In the genomic region with DNA sequence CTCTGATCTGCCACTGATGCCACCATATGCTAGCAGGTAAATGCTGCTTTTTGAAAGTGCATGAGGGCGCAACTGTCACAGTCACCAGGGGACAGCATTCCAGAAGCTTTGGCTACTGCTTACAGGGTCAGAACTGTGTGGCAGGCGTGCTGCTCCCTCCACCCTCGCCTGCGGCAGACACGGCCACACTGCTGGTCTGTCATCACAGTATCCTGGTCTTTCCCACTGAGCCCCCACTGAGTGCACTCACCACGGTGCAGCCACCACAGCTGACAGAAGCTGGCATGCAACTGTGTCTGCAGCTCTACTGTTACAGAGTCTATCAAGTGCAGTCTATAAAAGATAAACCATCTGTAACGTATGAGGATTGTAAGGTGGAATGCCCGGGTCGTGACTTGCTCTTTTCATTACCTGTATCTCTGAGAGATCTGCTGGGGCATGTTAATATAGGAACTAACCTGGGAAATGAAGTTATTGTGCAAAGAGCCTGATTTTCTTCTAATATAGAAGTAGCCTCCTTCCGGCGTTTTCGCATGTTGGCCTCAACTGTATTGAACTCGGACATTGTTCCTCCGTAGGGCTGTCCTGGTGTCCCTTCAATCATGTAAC, we compare ENCODE assay signal across 1 cellular context.
TF ChIP-seq lines count a peak whose summit lies in the region.

No MANE protein-coding gene starts in this region.

TF ChIP-seq in HepG2, 621 proteins besides CTCF, POLR2A, EP300 and RAD21:
- TF ChIP-seq CHCHD3 (CRISPR knock-in tag; IDR thresholded peaks at IDR 0.05) (no peak), REPIN1 (CRISPR knock-in tag; IDR thresholded peaks at IDR 0.05; ENCODE audit: borderline replicate concordance, low read depth) (no peak), ZC3H4 (CRISPR knock-in tag; IDR thresholded peaks at IDR 0.05; ENCODE audit: borderline replicate concordance) (no peak), DNMT1 (CRISPR knock-in tag; IDR thresholded peaks at IDR 0.05) (no peak), RBM22 (optimal IDR thresholded peaks at IDR 0.05; ENCODE audit: low read length) (peak; percentile 72), PPARG (CRISPR knock-in tag; conservative IDR thresholded peaks at IDR 0.05) (no peak)
- TF ChIP-seq, protein P1, sequence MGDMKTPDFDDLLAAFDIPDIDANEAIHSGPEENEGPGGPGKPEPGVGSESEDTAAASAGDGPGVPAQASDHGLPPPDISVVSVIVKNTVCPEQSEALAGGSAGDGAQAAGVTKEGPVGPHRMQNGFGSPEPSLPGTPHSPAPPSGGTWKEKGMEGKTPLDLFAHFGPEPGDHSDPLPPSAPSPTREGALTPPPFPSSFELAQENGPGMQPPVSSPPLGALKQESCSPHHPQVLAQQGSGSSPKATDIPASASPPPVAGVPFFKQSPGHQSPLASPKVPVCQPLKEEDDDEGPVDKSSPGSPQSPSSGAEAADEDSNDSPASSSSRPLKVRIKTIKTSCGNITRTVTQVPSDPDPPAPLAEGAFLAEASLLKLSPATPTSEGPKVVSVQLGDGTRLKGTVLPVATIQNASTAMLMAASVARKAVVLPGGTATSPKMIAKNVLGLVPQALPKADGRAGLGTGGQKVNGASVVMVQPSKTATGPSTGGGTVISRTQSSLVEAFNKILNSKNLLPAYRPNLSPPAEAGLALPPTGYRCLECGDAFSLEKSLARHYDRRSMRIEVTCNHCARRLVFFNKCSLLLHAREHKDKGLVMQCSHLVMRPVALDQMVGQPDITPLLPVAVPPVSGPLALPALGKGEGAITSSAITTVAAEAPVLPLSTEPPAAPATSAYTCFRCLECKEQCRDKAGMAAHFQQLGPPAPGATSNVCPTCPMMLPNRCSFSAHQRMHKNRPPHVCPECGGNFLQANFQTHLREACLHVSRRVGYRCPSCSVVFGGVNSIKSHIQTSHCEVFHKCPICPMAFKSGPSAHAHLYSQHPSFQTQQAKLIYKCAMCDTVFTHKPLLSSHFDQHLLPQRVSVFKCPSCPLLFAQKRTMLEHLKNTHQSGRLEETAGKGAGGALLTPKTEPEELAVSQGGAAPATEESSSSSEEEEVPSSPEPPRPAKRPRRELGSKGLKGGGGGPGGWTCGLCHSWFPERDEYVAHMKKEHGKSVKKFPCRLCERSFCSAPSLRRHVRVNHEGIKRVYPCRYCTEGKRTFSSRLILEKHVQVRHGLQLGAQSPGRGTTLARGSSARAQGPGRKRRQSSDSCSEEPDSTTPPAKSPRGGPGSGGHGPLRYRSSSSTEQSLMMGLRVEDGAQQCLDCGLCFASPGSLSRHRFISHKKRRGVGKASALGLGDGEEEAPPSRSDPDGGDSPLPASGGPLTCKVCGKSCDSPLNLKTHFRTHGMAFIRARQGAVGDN (CRISPR knock-in tag; IDR thresholded peaks at IDR 0.05) = 0 out of 2 replicates have a peak, but pooled peaks have one; percentile 11
